ENCODE assay signal across 16 cellular contexts in the genomic region with DNA sequence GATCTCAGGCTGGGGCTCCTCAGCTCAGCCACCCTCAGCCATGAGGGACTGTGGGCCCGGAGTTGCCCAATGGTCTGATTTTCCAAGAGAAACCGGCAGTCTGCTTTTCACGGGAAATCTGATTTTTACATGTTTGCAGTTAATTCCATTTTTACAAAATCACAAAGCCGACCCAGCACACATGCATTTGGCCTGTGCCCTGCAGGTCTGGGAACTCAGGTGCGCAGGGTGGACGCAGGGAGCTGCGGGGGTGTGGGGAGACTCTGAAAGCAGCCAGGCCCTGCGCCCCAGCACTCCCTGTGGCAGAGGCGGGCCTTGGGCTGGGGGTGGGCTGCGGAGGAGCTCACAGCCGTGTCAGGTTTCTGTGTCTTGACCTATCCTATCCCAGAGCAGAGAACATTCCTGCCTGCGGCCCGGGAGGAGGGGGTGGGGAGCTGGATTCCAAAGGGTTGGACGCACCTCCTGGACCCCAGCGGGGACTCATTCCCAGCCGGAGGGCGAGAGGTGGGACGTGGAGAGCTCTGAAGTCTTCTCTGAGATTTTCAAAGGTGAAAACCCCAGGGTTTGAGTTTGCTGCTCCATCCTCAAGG.
A peak's percentile ranks its signal among the peaks of the same experiment; 100 is the strongest.
DNase-seq lines count a peak whose midpoint lies in the region; ATAC-seq and TF ChIP-seq lines count a peak whose summit lies in the region.
"Had no signal": no experiment of that assay in that cellular context is flagged by ENCODE, and none has a peak within 500 bp of the region (broad histone marks: within the 10 kb centered on the region; RNA-seq: fewer than 3 reads in every experiment).

No MANE protein-coding gene starts in this region.

- H3K9me3 Mint-ChIP-seq in neural crest cell = no peaks in the 10 kb centered on the region
- H3K9me3 Mint-ChIP-seq in stimulated activated naive B cell treated with anti-CD40 and anti-IgM and Interleukin-4, amounts not matched to agents 10 μg/mL and 1 μg/mL and 100 μg/mL, for 72 hours = no peaks in the 10 kb centered on the region
- H3K9me3 Mint-ChIP-seq: activated CD4-positive, alpha-beta memory T cell treated with anti-CD3 and anti-CD28 coated beads for 36 hours had no signal

- H3K4me2 ChIP-seq in hepatocyte = peak overlapping the region; percentile 72

- H3K79me2 ChIP-seq in hepatocyte = no peaks in the 10 kb centered on the region

- H3K27me3 ChIP-seq in NT2/D1 (ENCODE audit: insufficient read depth, insufficient read length) = no peaks in the 10 kb centered on the region
- H3K27me3 ChIP-seq in hepatocyte = no peaks in the 10 kb centered on the region
- H3K27me3 ChIP-seq: esophagus squamous epithelium, upper lobe of left lung had no signal

- H3K27ac ChIP-seq in hepatocyte = peak overlapping the region; percentile 50
- H3K27ac ChIP-seq: esophagus squamous epithelium, upper lobe of left lung had no signal

- H3K4me1 ChIP-seq in NT2/D1 (ENCODE audit: insufficient read depth, insufficient read length) (peaks cover 23% of the 10 kb centered on the region), hepatocyte (ENCODE audit: insufficient read depth) (peaks cover 17% of the 10 kb centered on the region)
- H3K4me1 ChIP-seq: upper lobe of left lung had no signal

- no peak for TF ChIP-seq CTCF in AG04449 (IDR thresholded peaks at IDR 0.05; ENCODE audit: insufficient read depth, low read length, missing control alignments)
- TF ChIP-seq CTCF in hepatocyte (IDR thresholded peaks at IDR 0.05; ENCODE audit: poor library complexity) = no peak
- no peak for TF ChIP-seq CTCF in neural crest cell (conservative IDR thresholded peaks at IDR 0.05)

- peak overlapping the region; percentile 65 for H3K4me3 Mint-ChIP-seq in neural crest cell
- H3K4me3 Mint-ChIP-seq in stimulated activated naive B cell treated with anti-CD40 and anti-IgM and Interleukin-4, amounts not matched to agents 10 μg/mL and 1 μg/mL and 100 μg/mL, for 72 hours = no peak overlapping the region
- H3K4me3 Mint-ChIP-seq: activated CD4-positive, alpha-beta memory T cell treated with anti-CD3 and anti-CD28 coated beads for 36 hours had no signal

- H3K27me3 Mint-ChIP-seq in neural crest cell (ENCODE audit: low read depth) = peaks cover 3% of the 10 kb centered on the region
- no peaks in the 10 kb centered on the region for H3K27me3 Mint-ChIP-seq in stimulated activated naive B cell treated with anti-CD40 and anti-IgM and Interleukin-4, amounts not matched to agents 10 μg/mL and 1 μg/mL and 100 μg/mL, for 72 hours
- H3K27me3 Mint-ChIP-seq: activated CD4-positive, alpha-beta memory T cell treated with anti-CD3 and anti-CD28 coated beads for 36 hours had no signal

- peak overlapping the region; percentile 86 for H3K9ac ChIP-seq in NT2/D1 (ENCODE audit: insufficient read length, low read depth)

- DNase-seq in AG04449 (ENCODE audit: low read depth, low spot score) (no peak), NT2/D1 (ENCODE audit: low read depth, low spot score) (peak; percentile 96), hepatocyte (ENCODE audit: low spot score) (peak; percentile 77), neural crest cell (ENCODE audit: low read depth, low spot score) (peak; percentile 40), NCI-H1436 (lab: John Stamatoyannopoulos, UW) (no peak)
- no peak for DNase-seq in stimulated activated naive B cell treated with anti-CD40 and anti-IgM and Interleukin-4, amounts not matched to agents 10 μg/mL and 1 μg/mL and 100 μg/mL, for 72 hours
- DNase-seq: ACHN; activated CD4-positive, alpha-beta memory T cell treated with anti-CD3 and anti-CD28 coated beads for 36 hours; esophagus squamous epithelium; NCI-H2029; NCI-H774; RPMI8226; stimulated activated CD4-positive, alpha-beta T cell treated with anti-CD3 and anti-CD28 coated beads, Interleukin-12 subunit alpha, Interleukin-12 subunit beta, amount 100 ng/mL, for 4 hours had no signal

- H3K9me3 ChIP-seq in NT2/D1 (ENCODE audit: insufficient read depth, low read length) = no peaks in the 10 kb centered on the region
- no peaks in the 10 kb centered on the region for H3K9me3 ChIP-seq in hepatocyte (ENCODE audit: low read depth)
- H3K9me3 ChIP-seq: esophagus squamous epithelium, upper lobe of left lung had no signal

- peak overlapping the region; percentile 30 for H3K4me3 ChIP-seq in AG04449 (ENCODE audit: low read depth, low read length)
- H3K4me3 ChIP-seq in NT2/D1 (ENCODE audit: insufficient read length, low read depth) = peak overlapping the region; percentile 55
- no peak overlapping the region for H3K4me3 ChIP-seq in hepatocyte
- H3K4me3 ChIP-seq: esophagus squamous epithelium, upper lobe of left lung had no signal

- WGBS in hepatocyte (ENCODE audit: low lambda C conversion rate, missing lambda C conversion rate) = 13% methylated on average over 18 of the region's 18 CpGs

- no peaks in the 10 kb centered on the region for H3K36me3 Mint-ChIP-seq in neural crest cell (ENCODE audit: low read depth)
- H3K36me3 Mint-ChIP-seq in stimulated activated naive B cell treated with anti-CD40 and anti-IgM and Interleukin-4, amounts not matched to agents 10 μg/mL and 1 μg/mL and 100 μg/mL, for 72 hours = peaks cover 6 to 22% of the 10 kb centered on the region in 2 donors
- H3K36me3 Mint-ChIP-seq: activated CD4-positive, alpha-beta memory T cell treated with anti-CD3 and anti-CD28 coated beads for 36 hours had no signal

- H3K27ac Mint-ChIP-seq in neural crest cell (ENCODE audit: unreplicated experiment) = peak overlapping the region; percentile 67
- H3K27ac Mint-ChIP-seq in stimulated activated naive B cell treated with anti-CD40 and anti-IgM and Interleukin-4, amounts not matched to agents 10 μg/mL and 1 μg/mL and 100 μg/mL, for 72 hours = no peak overlapping the region
- H3K27ac Mint-ChIP-seq: activated CD4-positive, alpha-beta memory T cell treated with anti-CD3 and anti-CD28 coated beads for 36 hours had no signal

- H4K20me1 ChIP-seq in hepatocyte (ENCODE audit: insufficient read depth, poor library complexity, severe bottlenecking) = no peaks in the 10 kb centered on the region

- H2AFZ ChIP-seq in hepatocyte = peak overlapping the region; percentile 35

- H3K36me3 ChIP-seq in NT2/D1 (ENCODE audit: insufficient read depth, insufficient read length, low read length) (peaks cover 15% of the 10 kb centered on the region), hepatocyte (replicated peaks; ENCODE audit: insufficient read depth, low read depth) (no peaks in the 10 kb centered on the region)
- H3K36me3 ChIP-seq: esophagus squamous epithelium, upper lobe of left lung had no signal

- peaks cover 49% of the 10 kb centered on the region for H3K4me1 Mint-ChIP-seq in neural crest cell
- peaks cover 15 to 25% of the 10 kb centered on the region in 2 donors for H3K4me1 Mint-ChIP-seq in stimulated activated naive B cell treated with anti-CD40 and anti-IgM and Interleukin-4, amounts not matched to agents 10 μg/mL and 1 μg/mL and 100 μg/mL, for 72 hours

- POLR2A ChIA-PET in AG04449 (lab: Yijun Ruan, JAX) = no interaction called here

- CTCF ChIA-PET in AG04449 (lab: Yijun Ruan, JAX) = interaction anchor here (0.9 to 1.8 kb wide), 3 partner anchors 14 to 76 kb away, joined by 3 to 4 read pairs (median 4); a partner anchor contains a TSS

- no peak for ATAC-seq in stimulated activated naive B cell treated with anti-CD40 and anti-IgM and Interleukin-4, amounts not matched to agents 10 μg/mL and 1 μg/mL and 100 μg/mL, for 72 hours (replicated peaks)
- ATAC-seq in GM18520 (IDR thresholded peaks at IDR 0.05; ENCODE audit: unreplicated experiment) (no peak), HG03378 (IDR thresholded peaks at IDR 0.05; ENCODE audit: unreplicated experiment) (no peak)

- H3K9me2 ChIP-seq in hepatocyte (replicated peaks; ENCODE audit: insufficient read depth) = no peaks in the 10 kb centered on the region

Comparison
In these comparisons a context has a peak if more than half of its experiments do, and no peak if none do; other contexts are left out.
1. DNase-seq: peak in NT2/D1 (single experiment), hepatocyte (single experiment) and neural crest cell (single experiment); none in AG04449 (single experiment), NCI-H1436 (single experiment) and stimulated activated naive B cell treated with anti-CD40 and anti-IgM and Interleukin-4, amounts not matched to agents 10 μg/mL and 1 μg/mL and 100 μg/mL, for 72 hours (single experiment).